20 cellular contexts compared by ENCODE assay signal in the genomic region with DNA sequence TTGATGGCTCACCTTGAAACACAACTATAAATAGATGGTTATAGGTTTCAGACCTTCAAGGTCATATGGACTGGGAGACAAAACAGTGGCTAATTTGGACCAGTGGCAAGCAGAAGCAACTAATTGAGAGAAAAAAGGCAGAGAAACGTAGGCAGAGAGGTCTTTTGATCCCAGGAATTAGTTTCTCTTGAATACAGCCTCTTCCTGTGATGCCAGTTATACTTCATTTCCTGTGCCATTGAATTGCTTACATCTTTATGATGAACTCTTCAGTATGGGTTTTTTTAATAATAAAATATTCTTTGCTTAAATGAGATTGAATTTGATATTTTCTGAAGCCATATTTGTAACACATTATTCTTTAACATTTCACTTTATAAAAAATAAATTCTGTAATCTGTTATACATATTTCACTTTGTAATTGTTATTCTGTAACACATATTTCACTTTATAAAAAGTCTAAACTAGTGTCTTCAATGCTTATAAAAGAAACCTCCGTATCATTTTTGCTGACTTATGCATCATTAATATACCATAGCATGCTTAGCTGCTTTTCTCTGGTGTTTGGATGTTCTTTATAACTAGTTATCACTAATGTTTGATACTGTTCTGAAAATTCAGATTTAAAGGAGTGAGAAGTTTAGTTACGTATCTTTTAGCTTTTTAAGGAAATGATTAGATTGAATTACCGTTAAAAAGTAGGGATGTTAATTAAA. TPM values are rescaled to one million over a fixed set of nuclear protein-coding genes. Genes with fewer than 3 reads are reported as not detected.
DNase-seq lines count a peak whose midpoint lies in the region; ATAC-seq and TF ChIP-seq lines count a peak whose summit lies in the region.
"Had no signal": no experiment of that assay in that cellular context is flagged by ENCODE, and none has a peak within 500 bp of the region (broad histone marks: within the 10 kb centered on the region; RNA-seq: fewer than 3 reads in every experiment).

No MANE protein-coding gene starts in this region.

- H3K9ac ChIP-seq in BLaER1 treated with 17β-estradiol and CSF1 and Interleukin-3, amounts not matched to agents 10 nM and 100 nM = no peak overlapping the region
- no peak overlapping the region for H3K9ac ChIP-seq in DND-41 (ENCODE audit: low read depth, low read length)

- H3K9me3 Mint-ChIP-seq in T-cell (no peaks in the 10 kb centered on the region), CD14-positive monocyte (no peaks in the 10 kb centered on the region)
- no peaks in the 10 kb centered on the region for H3K9me3 Mint-ChIP-seq in naive thymus-derived CD8-positive, alpha-beta T cell
- H3K9me3 Mint-ChIP-seq in stimulated activated memory B cell treated with anti-CD40 and anti-IgM and Interleukin-4, amounts not matched to agents 10 μg/mL and 1 μg/mL and 100 μg/mL, for 72 hours = no peaks in the 10 kb centered on the region
- H3K9me3 Mint-ChIP-seq: activated naive CD4-positive, alpha-beta T cell treated with anti-CD3 and anti-CD28 coated beads, Interleukin-2, amount 10 ng/mL, durations not matched to agents 7 days and 5 days; effector memory CD8-positive, alpha-beta T cell; mesothelial cell of epicardium had no signal

- intact Hi-C loops in CD14-positive monocyte (cut with micrococcal nuclease) = no loop called here

- ATAC-seq in DND-41 (ENCODE audit: insufficient read depth, low read depth) = peak; percentile 64; the same call in 2 of the 3 replicates
- peak in 1 of 4 experiments; percentile 52 for ATAC-seq in T-cell (replicated peaks in 1 of 4)
- ATAC-seq in naive thymus-derived CD8-positive, alpha-beta T cell = no peak
- ATAC-seq in stimulated activated memory B cell treated with anti-CD40 and anti-IgM and Interleukin-4, amounts not matched to agents 10 μg/mL and 1 μg/mL and 100 μg/mL, for 72 hours = no peak
- ATAC-seq: body of pancreas; effector memory CD8-positive, alpha-beta T cell; upper lobe of right lung had no signal

- peaks cover 59 to 98% (median 85%) of the 10 kb centered on the region in 10 experiments for H3K4me1 ChIP-seq in BLaER1 treated with 17β-estradiol and CSF1 and Interleukin-3, amounts not matched to agents 10 nM and 100 nM
- peaks cover 53% of the 10 kb centered on the region for H3K4me1 ChIP-seq in DND-41 (ENCODE audit: insufficient read depth, low read length)

- H3K36me3 Mint-ChIP-seq in T-cell = no peaks in the 10 kb centered on the region
- no peaks in the 10 kb centered on the region for H3K36me3 Mint-ChIP-seq in naive thymus-derived CD8-positive, alpha-beta T cell
- peaks cover 3 to 4% of the 10 kb centered on the region in 2 donors for H3K36me3 Mint-ChIP-seq in CD14-positive monocyte
- peaks cover 5% of the 10 kb centered on the region for H3K36me3 Mint-ChIP-seq in stimulated activated memory B cell treated with anti-CD40 and anti-IgM and Interleukin-4, amounts not matched to agents 10 μg/mL and 1 μg/mL and 100 μg/mL, for 72 hours
- H3K36me3 Mint-ChIP-seq: mesothelial cell of epicardium had no signal

- H3K4me1 Mint-ChIP-seq in T-cell (peaks cover 53 to 54% (median 54%) of the 10 kb centered on the region in 3 donors), CD14-positive monocyte (peaks cover 31% of the 10 kb centered on the region)
- H3K4me1 Mint-ChIP-seq in naive thymus-derived CD8-positive, alpha-beta T cell = peaks cover 21 to 57% (median 38%) of the 10 kb centered on the region in 4 donors
- peaks cover 31% of the 10 kb centered on the region for H3K4me1 Mint-ChIP-seq in stimulated activated memory B cell treated with anti-CD40 and anti-IgM and Interleukin-4, amounts not matched to agents 10 μg/mL and 1 μg/mL and 100 μg/mL, for 72 hours

- peaks cover 100% of the 10 kb centered on the region for H3K79me2 ChIP-seq in DND-41 (ENCODE audit: insufficient read depth, low read length)

- H3K27me3 Mint-ChIP-seq in T-cell = no peaks in the 10 kb centered on the region
- no peaks in the 10 kb centered on the region for H3K27me3 Mint-ChIP-seq in naive thymus-derived CD8-positive, alpha-beta T cell
- H3K27me3 Mint-ChIP-seq in CD14-positive monocyte (ENCODE audit: low read depth in 3 of 3) = no peaks in the 10 kb centered on the region
- no peaks in the 10 kb centered on the region for H3K27me3 Mint-ChIP-seq in stimulated activated memory B cell treated with anti-CD40 and anti-IgM and Interleukin-4, amounts not matched to agents 10 μg/mL and 1 μg/mL and 100 μg/mL, for 72 hours
- H3K27me3 Mint-ChIP-seq: activated naive CD4-positive, alpha-beta T cell treated with anti-CD3 and anti-CD28 coated beads, Interleukin-2, amount 10 ng/mL, durations not matched to agents 7 days and 5 days; effector memory CD8-positive, alpha-beta T cell had no signal

- H3K4me2 ChIP-seq in BLaER1 treated with 17β-estradiol and CSF1 and Interleukin-3, amounts not matched to agents 10 nM and 100 nM = peak overlapping the region; percentile 36 to 68 (median 55); a peak in 21 of 22 replicates
- peak overlapping the region; percentile 32 for H3K4me2 ChIP-seq in DND-41 (ENCODE audit: insufficient read depth, low read length)

- POLR2A ChIA-PET in T-cell (lab: Charles Lee) = no interaction called here
- POLR2A ChIA-PET in naive thymus-derived CD8-positive, alpha-beta T cell (lab: Charles Lee) = interaction anchor here (3.6 kb wide), 1 partner anchor 9 kb away, joined by 19 read pairs; the partner anchor contains the start of gene VAPA

- TF ChIP-seq CTCF in DND-41 (IDR thresholded peaks at IDR 0.05; ENCODE audit: borderline replicate concordance, extremely low read depth, low read length, poor library complexity, severe bottlenecking) (no peak), CD14-positive monocyte (IDR thresholded peaks at IDR 0.05) (no peak)

- H3K4me3 ChIP-seq in BLaER1 treated with 17β-estradiol and CSF1 and Interleukin-3, amounts not matched to agents 10 nM and 100 nM = no peak overlapping the region
- no peak overlapping the region for H3K4me3 ChIP-seq in DND-41 (ENCODE audit: low read depth in 1 of 2, low read length in 2 of 2)
- H3K4me3 ChIP-seq: body of pancreas, upper lobe of right lung had no signal

- DNase-seq in DND-41 (no peak), T-cell (no peak), CD14-positive monocyte (ENCODE audit: low spot score) (no peak), NOMO-1 (lab: John Stamatoyannopoulos, UW; ENCODE audit: unreplicated experiment in 2 of 2) (no peak)
- DNase-seq in naive thymus-derived CD8-positive, alpha-beta T cell = no peak
- DNase-seq: activated CD4-positive, alpha-beta T cell treated with anti-CD3 and anti-CD28 coated beads, Interleukin-2, amount 50 U/mL, for 4 hours; activated naive CD4-positive, alpha-beta T cell treated with anti-CD3 and anti-CD28 coated beads, Interleukin-2, amount 10 ng/mL, durations not matched to agents 7 days and 5 days; body of pancreas; effector memory CD8-positive, alpha-beta T cell; NCI-H1436 treated with DMSO at 0.1 percent for 48 hours; NCI-H2171; NCI-H526; SHP77; T-helper 1 cell; upper lobe of right lung had no signal

- H3K27me3 ChIP-seq in BLaER1 treated with 17β-estradiol and CSF1 and Interleukin-3, amounts not matched to agents 10 nM and 100 nM = no peaks in the 10 kb centered on the region
- no peaks in the 10 kb centered on the region for H3K27me3 ChIP-seq in DND-41 (ENCODE audit: insufficient read depth, low read length, poor library complexity)
- H3K27me3 ChIP-seq: body of pancreas, upper lobe of right lung had no signal

- no peak overlapping the region for H3K27ac Mint-ChIP-seq in T-cell
- H3K27ac Mint-ChIP-seq in naive thymus-derived CD8-positive, alpha-beta T cell = peak overlapping the region in 4 of 10 donors; percentile 6 to 58 (median 34)
- H3K27ac Mint-ChIP-seq in CD14-positive monocyte = peak overlapping the region in 3 of 7 donors; percentile 8 to 46 (median 15)
- H3K27ac Mint-ChIP-seq in stimulated activated memory B cell treated with anti-CD40 and anti-IgM and Interleukin-4, amounts not matched to agents 10 μg/mL and 1 μg/mL and 100 μg/mL, for 72 hours = no peak overlapping the region
- H3K27ac Mint-ChIP-seq: activated naive CD4-positive, alpha-beta T cell treated with anti-CD3 and anti-CD28 coated beads, Interleukin-2, amount 10 ng/mL, durations not matched to agents 7 days and 5 days; mesothelial cell of epicardium had no signal

- H3K36me3 ChIP-seq in BLaER1 treated with 17β-estradiol and CSF1 and Interleukin-3, amounts not matched to agents 10 nM and 100 nM = peaks cover 0 to 13% (median 3%) of the 10 kb centered on the region in 11 experiments; a peak in 5 of 22 replicates
- no peaks in the 10 kb centered on the region for H3K36me3 ChIP-seq in DND-41 (ENCODE audit: insufficient read depth, low read length)
- H3K36me3 ChIP-seq: upper lobe of right lung had no signal

- H3K4me3 Mint-ChIP-seq in T-cell (peak overlapping the region; percentile 1 to 40 (median 37)), CD14-positive monocyte (no peak overlapping the region)
- peak overlapping the region in 8 of 10 donors; percentile 16 to 69 (median 53) for H3K4me3 Mint-ChIP-seq in naive thymus-derived CD8-positive, alpha-beta T cell
- no peak overlapping the region for H3K4me3 Mint-ChIP-seq in stimulated activated memory B cell treated with anti-CD40 and anti-IgM and Interleukin-4, amounts not matched to agents 10 μg/mL and 1 μg/mL and 100 μg/mL, for 72 hours
- H3K4me3 Mint-ChIP-seq: activated naive CD4-positive, alpha-beta T cell treated with anti-CD3 and anti-CD28 coated beads, Interleukin-2, amount 10 ng/mL, durations not matched to agents 7 days and 5 days; mesothelial cell of epicardium had no signal

- H2AFZ ChIP-seq in DND-41 (ENCODE audit: low read depth, low read length) = no peak overlapping the region

- no peak overlapping the region for H3K27ac ChIP-seq in BLaER1 treated with 17β-estradiol and CSF1 and Interleukin-3, amounts not matched to agents 10 nM and 100 nM
- H3K27ac ChIP-seq in DND-41 (ENCODE audit: low read length) = peak overlapping the region; percentile 35; the same call in 1 of the 2 replicates
- H3K27ac ChIP-seq: upper lobe of right lung had no signal

- CTCF ChIA-PET in T-cell (lab: Charles Lee) = interaction anchor here (0.5 to 1.3 kb wide), 3 partner anchors 8 to 1808 kb away, joined by 3 to 4 read pairs (median 3); no protein-coding TSS in a partner anchor

- H4K20me1 ChIP-seq in BLaER1 treated with 17β-estradiol and CSF1 and Interleukin-3, amounts not matched to agents 10 nM and 100 nM = peaks cover 100% of the 10 kb centered on the region in 11 experiments
- peaks cover 97% of the 10 kb centered on the region for H4K20me1 ChIP-seq in DND-41 (ENCODE audit: insufficient read depth, low read length)

- H3K9me3 ChIP-seq in BLaER1 treated with 17β-estradiol and CSF1 and Interleukin-3, amounts not matched to agents 10 nM and 100 nM (replicated peaks in 1 of 11) = no peaks in the 10 kb centered on the region
- H3K9me3 ChIP-seq in DND-41 (ENCODE audit: insufficient read depth, low read length, severe bottlenecking) = no peaks in the 10 kb centered on the region
- H3K9me3 ChIP-seq: body of pancreas, upper lobe of right lung had no signal

RNA-seq across cellular contexts. Expression of gene VAPA, which starts 8.9 kb away (rescaled TPM):
- total RNA-seq in T-cell = 100 to 1,000 TPM; 116 to 157 (median 119) TPM
- total RNA-seq in naive thymus-derived CD8-positive, alpha-beta T cell = 100 to 1,000 TPM; 119 to 121 TPM
- polyA plus RNA-seq in naive thymus-derived CD8-positive, alpha-beta T cell = 100 to 1,000 TPM; 187 to 214 (median 199) TPM
- polyA plus RNA-seq in CD14-positive monocyte = 100 to 1,000 TPM; 334 to 393 TPM

RNA-seq across cellular contexts. Expression of gene TXNDC2, which starts 37.0 kb away (rescaled TPM):
- not detected for total RNA-seq in T-cell
- total RNA-seq in naive thymus-derived CD8-positive, alpha-beta T cell = not detected
- polyA plus RNA-seq in naive thymus-derived CD8-positive, alpha-beta T cell = not detected
- polyA plus RNA-seq in CD14-positive monocyte = under 1 TPM in 1 of 2 donors, not detected in 1; 0.10 TPM
- total RNA-seq: body of pancreas, fibroblast of lung, MCF 10A, mesothelial cell of epicardium had no signal

Comparison
In these comparisons a context has a peak if more than half of its experiments do, and no peak if none do; other contexts are left out.
1. H3K4me3 Mint-ChIP-seq: peak in T-cell (3 of 3) and naive thymus-derived CD8-positive, alpha-beta T cell (8 of 10); none in CD14-positive monocyte (0 of 2) and stimulated activated memory B cell treated with anti-CD40 and anti-IgM and Interleukin-4, amounts not matched to agents 10 μg/mL and 1 μg/mL and 100 μg/mL, for 72 hours (single experiment).